ENCODE assay signal across 11 cellular contexts in genomic region chr12:6370576-6370935, GRCh38. TPM values are rescaled to one million over a fixed set of nuclear protein-coding genes. Genes with fewer than 3 reads are reported as not detected.
DNase-seq lines count a peak whose midpoint lies in the region; ATAC-seq and TF ChIP-seq lines count a peak whose summit lies in the region.
"Had no signal": no experiment of that assay in that cellular context is flagged by ENCODE, and none has a peak within 500 bp of the region (broad histone marks: within the 10 kb centered on the region; RNA-seq: fewer than 3 reads in every experiment).

No MANE protein-coding gene starts in this region.

- H3K9me3 ChIP-seq in vagina (no peaks in the 10 kb centered on the region), heart right ventricle (no peaks in the 10 kb centered on the region)

- no peak for ATAC-seq in left cardiac atrium
- no peak for ATAC-seq in left ventricle myocardium superior
- no peak for ATAC-seq in heart right ventricle

- H3K4me1 ChIP-seq in vagina, result peaks cover 58% of the 10 kb centered on the region
- peaks cover 0 to 42% (median 12%) of the 10 kb centered on the region in 9 donors for H3K4me1 ChIP-seq in heart right ventricle

- H3K4me1 Mint-ChIP-seq in dendritic cell treated with granulocyte-macrophage colony-stimulating factor and Interleukin-4, amounts not matched to agents 40 ng/mL and 50 ng/mL, for 4 days (ENCODE audit: low read depth), result peaks cover 75% of the 10 kb centered on the region
- H3K4me1 Mint-ChIP-seq in nephron progenitor cell, result peaks cover 63% of the 10 kb centered on the region

- no peaks in the 10 kb centered on the region for H3K9me3 Mint-ChIP-seq in dendritic cell treated with granulocyte-macrophage colony-stimulating factor and Interleukin-4, amounts not matched to agents 40 ng/mL and 50 ng/mL, for 4 days
- H3K9me3 Mint-ChIP-seq in nephron progenitor cell, result no peaks in the 10 kb centered on the region
- H3K9me3 Mint-ChIP-seq: activated T-helper 1 cell treated with anti-CD3 and anti-CD28 coated beads, Interleukin-12 subunit alpha, Interleukin-12 subunit beta, Interleukin-2, Interleukin-4 antibody, amounts not matched to agents 30 ng/mL and 10 ng/mL and 1 ng/mL, durations not matched to agents 14 hours and 24 hours and 36 hours had no signal

- intact Hi-C loops in left cardiac atrium (cut with DNase I) (no loop called here), left ventricle myocardium superior (cut with micrococcal nuclease) (no loop called here), vagina (cut with DNase I) (no loop called here), heart right ventricle (cut with DNase I) (loop anchor here in 1 of 10 donors (10.0 kb wide), 1 partner anchor 46 kb away; no protein-coding TSS in a partner anchor)
- intact Hi-C loops in dendritic cell treated with granulocyte-macrophage colony-stimulating factor and Interleukin-4, amounts not matched to agents 40 ng/mL and 50 ng/mL, for 4 days (cut with micrococcal nuclease), result no loop called here

- H3K4me3 Mint-ChIP-seq in dendritic cell treated with granulocyte-macrophage colony-stimulating factor and Interleukin-4, amounts not matched to agents 40 ng/mL and 50 ng/mL, for 4 days, result no peak overlapping the region
- H3K4me3 Mint-ChIP-seq in nephron progenitor cell, result peak overlapping the region; percentile 37
- H3K4me3 Mint-ChIP-seq: activated T-helper 1 cell treated with anti-CD3 and anti-CD28 coated beads, Interleukin-12 subunit alpha, Interleukin-12 subunit beta, Interleukin-2, Interleukin-4 antibody, amounts not matched to agents 30 ng/mL and 10 ng/mL and 1 ng/mL, durations not matched to agents 14 hours and 24 hours and 36 hours had no signal

- no peaks in the 10 kb centered on the region for H3K36me3 Mint-ChIP-seq in dendritic cell treated with granulocyte-macrophage colony-stimulating factor and Interleukin-4, amounts not matched to agents 40 ng/mL and 50 ng/mL, for 4 days (ENCODE audit: low read depth)
- no peaks in the 10 kb centered on the region for H3K36me3 Mint-ChIP-seq in nephron progenitor cell (ENCODE audit: low read depth)

- H3K27ac ChIP-seq in vagina (peak overlapping the region; percentile 92), heart right ventricle (no peak overlapping the region)

- no peaks in the 10 kb centered on the region for H3K27me3 ChIP-seq in vagina
- H3K27me3 ChIP-seq in heart right ventricle, result no peaks in the 10 kb centered on the region

- peak overlapping the region; percentile 84 for H3K27ac Mint-ChIP-seq in dendritic cell treated with granulocyte-macrophage colony-stimulating factor and Interleukin-4, amounts not matched to agents 40 ng/mL and 50 ng/mL, for 4 days
- H3K27ac Mint-ChIP-seq in nephron progenitor cell, result peak overlapping the region; percentile 55

- peaks cover 2% of the 10 kb centered on the region for H3K27me3 Mint-ChIP-seq in dendritic cell treated with granulocyte-macrophage colony-stimulating factor and Interleukin-4, amounts not matched to agents 40 ng/mL and 50 ng/mL, for 4 days
- peaks cover 36% of the 10 kb centered on the region for H3K27me3 Mint-ChIP-seq in nephron progenitor cell (ENCODE audit: low read depth, poor library complexity)

- TF ChIP-seq POLR2A in vagina (IDR thresholded peaks at IDR 0.05), result no peak

- DNase-seq in left cardiac atrium (peak; percentile 10), left ventricle myocardium superior (no peak), nephron progenitor cell (no peak), vagina (ENCODE audit: extremely low spot score in 2 of 2) (peak in 1 of 2 donors; percentile 64), NCI-H446 (lab: John Stamatoyannopoulos, UW) (no peak), nucleus accumbens (lab: John Stamatoyannopoulos, UW) (no peak), heart right ventricle (no peak)
- DNase-seq: cerebellar nuclear complex, glutamatergic neuron had no signal

- no peak for TF ChIP-seq CTCF in nephron progenitor cell (IDR thresholded peaks at IDR 0.05)
- TF ChIP-seq CTCF in vagina (IDR thresholded peaks at IDR 0.05), result no peak
- no peak for TF ChIP-seq CTCF in heart right ventricle (IDR thresholded peaks at IDR 0.05)

- 67 to 94% methylated on average over 4 of the region's 4 CpGs for WGBS in heart right ventricle, 2 donors

- H3K4me3 ChIP-seq in vagina (no peak overlapping the region), heart right ventricle (no peak overlapping the region)

- no peaks in the 10 kb centered on the region for H3K36me3 ChIP-seq in vagina
- H3K36me3 ChIP-seq in heart right ventricle, result no peaks in the 10 kb centered on the region

RNA-seq across cellular contexts. Expression of gene SCNN1A, which starts 4.8 kb away (rescaled TPM):
- total RNA-seq in left cardiac atrium, result 1 to 10 TPM in 1 of 2 donors, under 1 TPM in 1; 0.85 to 3.5 TPM
- total RNA-seq in left ventricle myocardium superior, result 1.7 TPM
- total RNA-seq in vagina, result 55.2 TPM
- 1 to 10 TPM in 1 of 10 donors, under 1 TPM in 5, not detected in 4; 0.17 to 1.1 (median 0.49) TPM for total RNA-seq in heart right ventricle
- under 1 TPM; 0.15 to 0.23 TPM for polyA plus RNA-seq in heart right ventricle

RNA-seq across cellular contexts. Expression of gene LTBR, which starts 13.4 kb away (rescaled TPM):
- total RNA-seq in left cardiac atrium (10 to 100 TPM; 40.4 to 66.6 TPM), left ventricle myocardium superior (32.9 TPM), vagina (146 TPM), heart right ventricle (10 to 100 TPM; 14.1 to 49.1 (median 20.8) TPM)
- 10 to 100 TPM; 37.5 to 38.3 TPM for polyA plus RNA-seq in heart right ventricle

RNA-seq across cellular contexts. Expression of gene TNFRSF1A, which starts 28.7 kb away (rescaled TPM):
- total RNA-seq in left cardiac atrium, result 100 to 1,000 TPM in 1 of 2 donors, 10 to 100 TPM in 1; 89.6 to 117 TPM
- total RNA-seq in left ventricle myocardium superior, result 44.0 TPM
- total RNA-seq in vagina, result 271 TPM
- total RNA-seq in heart right ventricle, result 100 to 1,000 TPM in 1 of 10 donors, 10 to 100 TPM in 9; 29.4 to 100 (median 39.2) TPM
- polyA plus RNA-seq in heart right ventricle, result 10 to 100 TPM; 34.4 to 75.7 TPM

Comparison
In these comparisons a context has a peak if more than half of its experiments do, and no peak if none do; other contexts are left out.
1. RNA of gene SCNN1A, which starts 4.8 kb away (total RNA-seq): 55.2 TPM in vagina (single experiment); 0.85 to 3.5 TPM in left cardiac atrium, 1.7 TPM in left ventricle myocardium superior (single experiment) and 0.17 to 1.1 TPM in heart right ventricle; every median in the first group is over 10 times any median in the second.